Comparison of ENCODE assay signal across 28 cellular contexts in the genomic region with DNA sequence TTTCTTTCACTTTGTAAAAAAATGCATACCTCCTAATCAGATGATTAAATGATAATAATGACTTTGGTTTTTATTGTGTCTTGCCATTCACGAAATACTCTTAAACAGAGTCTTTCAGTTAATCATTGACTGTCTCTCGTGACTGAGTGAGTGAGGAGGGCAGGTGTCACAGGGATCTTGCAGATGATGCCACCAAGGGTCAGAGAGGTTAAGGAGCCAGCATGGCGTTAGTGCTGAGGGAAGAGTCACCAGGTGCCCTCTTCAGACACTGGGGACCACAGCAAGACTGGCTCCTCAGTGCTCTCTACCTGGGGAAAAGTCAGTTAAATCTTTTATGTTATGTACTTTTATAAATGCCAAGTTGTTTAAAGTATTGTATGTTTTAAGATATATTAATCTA. TPM values are rescaled to one million over a fixed set of nuclear protein-coding genes. Genes with fewer than 3 reads are reported as not detected.
"Had no signal": no experiment of that assay in that cellular context is flagged by ENCODE, and none has a peak within 500 bp of the region (broad histone marks: within the 10 kb centered on the region; RNA-seq: fewer than 3 reads in every experiment).

No MANE protein-coding gene starts in this region.

- H3K9me3 ChIP-seq: esophagus squamous epithelium, heart right ventricle, lower lobe of right lung, neutrophil, pancreas, right lobe of liver, stomach, thyroid gland, upper lobe of left lung had no signal

- H3K27ac Mint-ChIP-seq: effector memory CD8-positive, alpha-beta T cell; immature natural killer cell; natural killer cell; progenitor cell of endocrine pancreas; stimulated activated effector memory CD8-positive, alpha-beta T cell treated with anti-CD3 and anti-CD28 coated beads, Interleukin-12 subunit alpha, Interleukin-12 subunit beta, amount 100 ng/mL, for 72 hours had no signal

- ATAC-seq: effector memory CD8-positive, alpha-beta T cell; heart right ventricle; left ventricle myocardium superior; lower lobe of right lung; natural killer cell; pancreas; right lobe of liver; stimulated activated effector memory CD8-positive, alpha-beta T cell treated with anti-CD3 and anti-CD28 coated beads, Interleukin-12 subunit alpha, Interleukin-12 subunit beta, amount 100 ng/mL, for 72 hours had no signal

- H3K4me1 Mint-ChIP-seq: neural crest cell had no signal

- H3K27me3 Mint-ChIP-seq: effector memory CD8-positive, alpha-beta T cell; progenitor cell of endocrine pancreas had no signal

- H3K27ac ChIP-seq: esophagus squamous epithelium, heart right ventricle, lower lobe of right lung, neutrophil, pancreas, right lobe of liver, stomach, thyroid gland, upper lobe of left lung had no signal

- H3K4me2 ChIP-seq: smooth muscle cell had no signal

- DNase-seq: cortex of kidney; effector memory CD8-positive, alpha-beta T cell; erythroblast; esophagus squamous epithelium; foreskin melanocyte; glutamatergic neuron; heart right ventricle; hypothalamus; immature natural killer cell; islet precursor cell; kidney glomerular epithelial cell; left ventricle myocardium superior; lower lobe of right lung; natural killer cell; pancreas; right lobe of liver; stimulated activated CD4-positive, alpha-beta T cell treated with anti-CD3 and anti-CD28 coated beads, Interleukin-12 subunit alpha, Interleukin-12 subunit beta, amount 100 ng/mL, for 4 hours; stimulated activated CD4-positive, alpha-beta T cell treated with anti-CD3 and anti-CD28 coated beads, Interleukin-2, amount 100 ng/mL, for 24 hours; stimulated activated CD4-positive, alpha-beta T cell treated with anti-CD3 and anti-CD28 coated beads, Interleukin-4, amount 100 ng/mL, for 24 hours; stimulated activated naive CD4-positive, alpha-beta T cell treated with Interleukin-2 at 50 U/mL for 16 hours; stomach; thyroid gland; upper lobe of left lung had no signal

- H3K4me3 Mint-ChIP-seq: effector memory CD8-positive, alpha-beta T cell; immature natural killer cell; natural killer cell; neural crest cell; stimulated activated effector memory CD8-positive, alpha-beta T cell treated with anti-CD3 and anti-CD28 coated beads, Interleukin-12 subunit alpha, Interleukin-12 subunit beta, amount 100 ng/mL, for 72 hours had no signal

- H3K4me1 ChIP-seq: esophagus squamous epithelium, heart right ventricle, lower lobe of right lung, pancreas, right lobe of liver, thyroid gland, upper lobe of left lung had no signal

- H3K4me3 ChIP-seq: esophagus squamous epithelium, heart right ventricle, lower lobe of right lung, pancreas, right lobe of liver, smooth muscle cell, stomach, thyroid gland, upper lobe of left lung had no signal

- H3K9me3 Mint-ChIP-seq: effector memory CD8-positive, alpha-beta T cell; immature natural killer cell; natural killer cell; neural crest cell; stimulated activated effector memory CD8-positive, alpha-beta T cell treated with anti-CD3 and anti-CD28 coated beads, Interleukin-12 subunit alpha, Interleukin-12 subunit beta, amount 100 ng/mL, for 72 hours had no signal

- H3K27me3 ChIP-seq: esophagus squamous epithelium, heart right ventricle, neutrophil, pancreas, right lobe of liver, stomach, thyroid gland, upper lobe of left lung had no signal

RNA-seq across cellular contexts. Expression of a gene that starts 24.4 kb away (rescaled TPM):
- polyA plus RNA-seq: immature natural killer cell had no signal

RNA-seq across cellular contexts. Expression of a gene that starts 42.9 kb away (rescaled TPM):
- polyA plus RNA-seq: heart right ventricle, pancreas, smooth muscle cell, stomach had no signal
